19 cellular contexts compared by ENCODE assay signal in the genomic region with DNA sequence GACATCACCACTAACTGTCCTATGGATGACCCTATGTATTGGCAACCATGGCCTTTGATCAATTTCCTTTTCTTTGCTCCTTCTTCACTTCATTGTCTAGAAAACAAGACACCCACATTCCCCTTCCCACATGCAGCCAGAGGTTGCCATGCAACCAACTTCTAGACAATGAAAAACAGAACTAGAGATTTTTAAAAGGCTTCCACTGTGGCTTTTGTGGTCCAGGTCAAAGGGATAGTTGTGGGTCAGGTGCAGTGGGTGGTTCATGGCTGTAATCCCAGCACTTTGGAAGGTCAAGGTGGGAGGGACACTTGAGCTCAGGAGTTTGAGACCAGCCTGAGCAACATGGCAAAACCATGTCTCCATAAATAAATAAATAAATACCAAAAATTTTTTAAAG.
DNase-seq lines count a peak whose midpoint lies in the region; ATAC-seq and TF ChIP-seq lines count a peak whose summit lies in the region.
"Had no signal": no experiment of that assay in that cellular context is flagged by ENCODE, and none has a peak within 500 bp of the region (broad histone marks: within the 10 kb centered on the region; RNA-seq: fewer than 3 reads in every experiment).

No MANE protein-coding gene starts in this region.

- no peak for TF ChIP-seq POLR2A in gastrocnemius medialis (IDR thresholded peaks at IDR 0.05)

- intact Hi-C loops in gastrocnemius medialis (cut with DNase I; ENCODE audit: low total_unique reads) = no loop called here

- no peak overlapping the region for H3K4me3 ChIP-seq in epithelial cell of proximal tubule (ENCODE audit: low read depth, low read length)
- no peak overlapping the region for H3K4me3 ChIP-seq in gastrocnemius medialis

- no peaks in the 10 kb centered on the region for H3K4me1 ChIP-seq in gastrocnemius medialis

- DNase-seq in SKM-1 treated with dmso at 0.1 percent for 144 hours (lab: John Stamatoyannopoulos, UW; ENCODE audit: unreplicated experiment) = peak; percentile 3
- DNase-seq in SKM-1 (lab: John Stamatoyannopoulos, UW; ENCODE audit: unreplicated experiment) = no peak
- peak; percentile 25 for DNase-seq in SW480 (ENCODE audit: low spot score)
- peak; percentile 19 for DNase-seq in epithelial cell of proximal tubule (ENCODE audit: low read depth)
- no peak for DNase-seq in NOMO-1 treated with DMSO at 0.1 percent for 48 hours (lab: John Stamatoyannopoulos, UW; ENCODE audit: unreplicated experiment)
- no peak for DNase-seq in gastrocnemius medialis
- DNase-seq: AML-193; C1 segment of cervical spinal cord; CD8-positive, alpha-beta T cell; GDM1; KG1; NCI-H1694; NCI-H2081; NCI-H446; NCI-H526 had no signal

- no peak overlapping the region for H3K27ac ChIP-seq in gastrocnemius medialis
- H3K27ac ChIP-seq: HL-60 had no signal

- H3K9me3 ChIP-seq in gastrocnemius medialis = no peaks in the 10 kb centered on the region

- H3K27me3 ChIP-seq in gastrocnemius medialis = no peaks in the 10 kb centered on the region

- TF ChIP-seq CTCF in epithelial cell of proximal tubule (conservative IDR thresholded peaks at IDR 0.05; ENCODE audit: low read depth, low read length) (no peak), gastrocnemius medialis (IDR thresholded peaks at IDR 0.05 in 4 of 5, conservative IDR thresholded peaks at IDR 0.05 in 1 of 5) (no peak)

- no peaks in the 10 kb centered on the region for H3K36me3 ChIP-seq in gastrocnemius medialis

- in situ Hi-C loops in gastrocnemius medialis (cut with MboI; ENCODE audit: low sequenced_read_pairs in 4 of 4) = no loop called here

- ATAC-seq in HG03432 (IDR thresholded peaks at IDR 0.05; ENCODE audit: unreplicated experiment) (no peak), gastrocnemius medialis (no peak)
- ATAC-seq: CD8-positive, alpha-beta T cell; Panc1; SK-N-SH treated with all-trans-retinoic acid at 6 μM for 48 hours had no signal

Comparison
In these comparisons a context has a peak if more than half of its experiments do, and no peak if none do; other contexts are left out.
1. DNase-seq: peak in SKM-1 treated with dmso at 0.1 percent for 144 hours (single experiment), SW480 (single experiment) and epithelial cell of proximal tubule (single experiment); none in SKM-1 (single experiment), NOMO-1 treated with DMSO at 0.1 percent for 48 hours (single experiment) and gastrocnemius medialis (0 of 2).